Comparison of ENCODE assay signal across 8 cellular contexts in the genomic region with DNA sequence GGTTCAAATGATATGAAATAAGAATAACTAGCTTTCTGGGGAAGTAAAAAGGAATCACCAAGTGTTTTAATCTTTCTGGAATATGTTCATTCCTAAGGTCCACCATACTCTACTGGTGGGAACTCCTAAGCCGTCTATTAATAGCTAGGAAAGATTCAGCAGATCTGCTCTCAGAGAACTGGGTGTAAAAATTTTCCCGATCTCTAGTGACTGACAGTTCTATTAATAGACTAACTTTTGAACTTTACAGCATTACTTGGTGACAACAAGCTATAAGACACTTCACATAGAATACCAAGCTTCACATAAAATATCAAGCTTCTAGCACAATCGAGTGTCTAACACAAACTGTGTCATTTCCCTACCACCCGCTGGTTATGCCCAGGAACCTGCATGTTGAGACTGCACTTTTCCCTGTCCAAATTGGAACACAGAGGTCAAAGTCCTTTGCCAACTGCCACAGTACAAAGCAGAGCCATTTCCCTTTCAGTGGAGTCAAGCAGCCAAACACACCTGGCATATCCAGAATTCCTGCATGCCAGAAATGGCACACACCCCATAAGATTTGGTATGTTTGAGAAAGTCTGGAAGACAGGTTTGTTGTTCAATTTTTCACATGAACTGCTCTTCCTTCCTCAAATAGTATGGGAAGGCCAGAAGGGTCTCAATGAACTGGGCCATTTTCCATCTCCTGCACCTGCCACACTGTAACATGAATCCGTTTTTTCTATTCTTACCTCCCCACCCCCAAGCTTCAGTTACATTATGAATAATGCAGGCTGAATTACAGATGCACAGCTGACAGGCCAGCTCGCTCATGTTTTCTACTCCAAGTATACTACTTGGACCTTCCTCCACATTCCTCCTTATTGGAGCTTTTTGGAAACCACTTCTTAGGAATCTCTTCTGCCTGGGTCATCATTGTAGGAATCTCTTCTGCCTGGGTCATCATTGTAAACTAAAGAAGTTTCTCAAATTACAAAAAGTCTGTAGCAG. TPM values are rescaled to one million over a fixed set of nuclear protein-coding genes. Genes with fewer than 3 reads are reported as not detected.
A peak's percentile ranks its signal among the peaks of the same experiment; 100 is the strongest.
DNase-seq lines count a peak whose midpoint lies in the region; ATAC-seq lines count a peak whose summit lies in the region.

No MANE protein-coding gene starts in this region.

- no peak overlapping the region for H3K14ac ChIP-seq in mesenchymal stem cell (ENCODE audit: low read length in 2 of 2)

- peak overlapping the region; percentile 64 for H3K27ac Mint-ChIP-seq in activated T-helper 17 cell treated with anti-CD3 and anti-CD28 coated beads, Interleukin-2, amount 50 U/mL, for 72 hours

- no peaks in the 10 kb centered on the region for H3K9me3 Mint-ChIP-seq in activated T-helper 17 cell treated with anti-CD3 and anti-CD28 coated beads, Interleukin-2, amount 50 U/mL, for 72 hours

- H3K4ac ChIP-seq in mesenchymal stem cell (ENCODE audit: low read depth in 1 of 2, low read length in 2 of 2): peak overlapping the region in 1 of 2 experiments; percentile 80

- H3K9me3 ChIP-seq in BLaER1: no peaks in the 10 kb centered on the region
- H3K9me3 ChIP-seq in mesenchymal stem cell (ENCODE audit: control insufficient read depth, low read length): no peaks in the 10 kb centered on the region

- H4K8ac ChIP-seq in mesenchymal stem cell (ENCODE audit: low read length): no peak overlapping the region

- peaks cover 86% of the 10 kb centered on the region for H3K36me3 Mint-ChIP-seq in activated T-helper 17 cell treated with anti-CD3 and anti-CD28 coated beads, Interleukin-2, amount 50 U/mL, for 72 hours (ENCODE audit: low read depth)

- no peaks in the 10 kb centered on the region for H3K27me3 Mint-ChIP-seq in activated T-helper 17 cell treated with anti-CD3 and anti-CD28 coated beads, Interleukin-2, amount 50 U/mL, for 72 hours

- peaks cover 39% of the 10 kb centered on the region for H3K4me1 ChIP-seq in BLaER1
- H3K4me1 ChIP-seq in mesenchymal stem cell (ENCODE audit: control insufficient read depth, insufficient read depth, low read depth, low read length): peaks cover 7% of the 10 kb centered on the region

- H3K4me2 ChIP-seq in BLaER1: peak overlapping the region; percentile 95
- no peak overlapping the region for H3K4me2 ChIP-seq in mesenchymal stem cell (ENCODE audit: low read length, poor library complexity, severe bottlenecking)

- no peak overlapping the region for H3K23ac ChIP-seq in mesenchymal stem cell (ENCODE audit: low read length in 2 of 2)

- H3K36me3 ChIP-seq in BLaER1: peaks cover 57% of the 10 kb centered on the region
- H3K36me3 ChIP-seq in mesenchymal stem cell (ENCODE audit: control insufficient read depth in 1 of 2, insufficient read depth in 2 of 2, low read depth in 1 of 2, low read length in 2 of 2): peaks cover 20 to 48% of the 10 kb centered on the region in 2 experiments

- WGBS in mesenchymal stem cell: 96% methylated on average over 6 of the region's 6 CpGs

- no peak overlapping the region for H3K4me3 ChIP-seq in BLaER1
- peak overlapping the region in 1 of 2 experiments; percentile 23 for H3K4me3 ChIP-seq in mesenchymal stem cell (ENCODE audit: insufficient read depth in 1 of 2, low read depth in 1 of 2, low read length in 2 of 2)

- no peaks in the 10 kb centered on the region for H3K27me3 ChIP-seq in BLaER1
- no peaks in the 10 kb centered on the region for H3K27me3 ChIP-seq in mesenchymal stem cell (ENCODE audit: control insufficient read depth in 1 of 2, insufficient read depth in 1 of 2, low read length in 2 of 2)

- H3K4me1 Mint-ChIP-seq in activated T-helper 17 cell treated with anti-CD3 and anti-CD28 coated beads, Interleukin-2, amount 50 U/mL, for 72 hours: peaks cover 31% of the 10 kb centered on the region

- no peak overlapping the region for H2BK15ac ChIP-seq in mesenchymal stem cell (ENCODE audit: low read depth, poor library complexity, severe bottlenecking)

- H2AK5ac ChIP-seq in mesenchymal stem cell (ENCODE audit: low read length, severe bottlenecking): peak overlapping the region; percentile 22

- no peak overlapping the region for H2BK5ac ChIP-seq in mesenchymal stem cell (ENCODE audit: low read depth, low read length, poor library complexity, severe bottlenecking)

- no peak overlapping the region for H2BK12ac ChIP-seq in mesenchymal stem cell (ENCODE audit: low read length in 2 of 2)

- H3K79me1 ChIP-seq in mesenchymal stem cell (replicated peaks; ENCODE audit: low read length, poor library complexity, severe bottlenecking): peaks cover 21% of the 10 kb centered on the region

- H4K91ac ChIP-seq in mesenchymal stem cell (ENCODE audit: low read length): no peak overlapping the region

- H3K27ac ChIP-seq in BLaER1 (no peak overlapping the region), mesenchymal stem cell (ENCODE audit: low read length, poor library complexity, severe bottlenecking) (no peak overlapping the region)

- no peak overlapping the region for H2AFZ ChIP-seq in mesenchymal stem cell (ENCODE audit: low read depth, low read length)

- H3K4me3 Mint-ChIP-seq in activated T-helper 17 cell treated with anti-CD3 and anti-CD28 coated beads, Interleukin-2, amount 50 U/mL, for 72 hours: peak overlapping the region; percentile 99

- H4K20me1 ChIP-seq in BLaER1: peaks cover 72% of the 10 kb centered on the region

- DNase-seq in LHCN-M2 (ENCODE audit: low read depth) (peak; percentile 62), mesenchymal stem cell (peak; percentile 9), RPMI8226 (no peak)
- DNase-seq in activated T-cell treated with anti-CD3 and anti-CD28 coated beads, Interleukin-2, amount 50 U/mL, for 1 hour: no peak

- H2BK120ac ChIP-seq in mesenchymal stem cell (ENCODE audit: low read depth, low read length): no peak overlapping the region

- H3K9ac ChIP-seq in BLaER1 (no peak overlapping the region; the same call in 1 of the 2 replicates), mesenchymal stem cell (ENCODE audit: low read length) (peak overlapping the region; percentile 93)

- no peak overlapping the region for H3K18ac ChIP-seq in mesenchymal stem cell (ENCODE audit: low read depth in 1 of 2, low read length in 2 of 2)

- ATAC-seq in activated T-helper 17 cell treated with anti-CD3 and anti-CD28 coated beads, Interleukin-2, amount 50 U/mL, for 72 hours (replicated peaks): no peak
- no peak for ATAC-seq in HG03196 (IDR thresholded peaks at IDR 0.05; ENCODE audit: unreplicated experiment)
- ATAC-seq in HG02763 (IDR thresholded peaks at IDR 0.05; ENCODE audit: unreplicated experiment): no peak

RNA-seq across cellular contexts. Expression of a gene that starts 3.7 kb away (rescaled TPM):
- total RNA-seq in LHCN-M2 (2014; rRNA removed): 13.0 and 17.9 TPM in 2 replicates
- 17.9 TPM for polyA plus RNA-seq in LHCN-M2 (2012)
- total RNA-seq in activated T-helper 17 cell treated with anti-CD3 and anti-CD28 coated beads, Interleukin-2, amount 50 U/mL, for 72 hours: 10 to 100 TPM; 31.0 to 33.0 TPM
- 25.4 TPM for polyA plus RNA-seq in mesenchymal stem cell (2013, experiment 1 of 2)
- polyA plus RNA-seq in mesenchymal stem cell (2013, experiment 2 of 2): 25.0 TPM

RNA-seq across cellular contexts. Expression of a gene that starts 57.0 kb away (rescaled TPM):
- 21.3 and 23.1 TPM in 2 replicates for total RNA-seq in LHCN-M2 (2014; rRNA removed)
- polyA plus RNA-seq in LHCN-M2 (2012): 18.9 TPM
- 10 to 100 TPM; 57.6 to 81.1 TPM for total RNA-seq in activated T-helper 17 cell treated with anti-CD3 and anti-CD28 coated beads, Interleukin-2, amount 50 U/mL, for 72 hours
- polyA plus RNA-seq in mesenchymal stem cell (2013, experiment 1 of 2): 43.6 TPM
- 43.9 TPM for polyA plus RNA-seq in mesenchymal stem cell (2013, experiment 2 of 2)

Comparison
In these comparisons a context has a peak if more than half of its experiments do, and no peak if none do; other contexts are left out.
1. DNase-seq: peak in LHCN-M2 (single experiment) and mesenchymal stem cell (single experiment); none in RPMI8226 (single experiment) and activated T-cell treated with anti-CD3 and anti-CD28 coated beads, Interleukin-2, amount 50 U/mL, for 1 hour (single experiment).